In the genomic region with DNA sequence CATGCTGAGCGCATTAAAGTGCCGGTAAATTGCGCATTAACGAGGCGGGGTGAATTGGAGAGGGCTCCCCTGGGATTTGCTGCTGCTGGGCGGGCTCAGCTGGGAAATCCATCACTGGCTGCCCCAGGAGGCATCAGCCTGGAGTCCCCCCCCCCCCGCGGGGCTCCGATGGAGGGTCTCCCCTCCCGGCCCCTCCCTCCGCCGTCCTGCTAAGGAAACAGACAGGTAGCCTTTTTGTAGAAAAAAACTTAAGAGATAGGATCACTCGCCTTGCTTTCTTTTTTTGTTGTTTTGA, we compare ENCODE assay signal across 1 cellular context.
TF ChIP-seq lines count a peak whose summit lies in the region.

No MANE protein-coding gene starts in this region.

TF ChIP-seq in HEK293, 187 proteins besides CTCF, POLR2A, EP300 and RAD21 (continued from another document):
- TF ChIP-seq, protein P1, sequence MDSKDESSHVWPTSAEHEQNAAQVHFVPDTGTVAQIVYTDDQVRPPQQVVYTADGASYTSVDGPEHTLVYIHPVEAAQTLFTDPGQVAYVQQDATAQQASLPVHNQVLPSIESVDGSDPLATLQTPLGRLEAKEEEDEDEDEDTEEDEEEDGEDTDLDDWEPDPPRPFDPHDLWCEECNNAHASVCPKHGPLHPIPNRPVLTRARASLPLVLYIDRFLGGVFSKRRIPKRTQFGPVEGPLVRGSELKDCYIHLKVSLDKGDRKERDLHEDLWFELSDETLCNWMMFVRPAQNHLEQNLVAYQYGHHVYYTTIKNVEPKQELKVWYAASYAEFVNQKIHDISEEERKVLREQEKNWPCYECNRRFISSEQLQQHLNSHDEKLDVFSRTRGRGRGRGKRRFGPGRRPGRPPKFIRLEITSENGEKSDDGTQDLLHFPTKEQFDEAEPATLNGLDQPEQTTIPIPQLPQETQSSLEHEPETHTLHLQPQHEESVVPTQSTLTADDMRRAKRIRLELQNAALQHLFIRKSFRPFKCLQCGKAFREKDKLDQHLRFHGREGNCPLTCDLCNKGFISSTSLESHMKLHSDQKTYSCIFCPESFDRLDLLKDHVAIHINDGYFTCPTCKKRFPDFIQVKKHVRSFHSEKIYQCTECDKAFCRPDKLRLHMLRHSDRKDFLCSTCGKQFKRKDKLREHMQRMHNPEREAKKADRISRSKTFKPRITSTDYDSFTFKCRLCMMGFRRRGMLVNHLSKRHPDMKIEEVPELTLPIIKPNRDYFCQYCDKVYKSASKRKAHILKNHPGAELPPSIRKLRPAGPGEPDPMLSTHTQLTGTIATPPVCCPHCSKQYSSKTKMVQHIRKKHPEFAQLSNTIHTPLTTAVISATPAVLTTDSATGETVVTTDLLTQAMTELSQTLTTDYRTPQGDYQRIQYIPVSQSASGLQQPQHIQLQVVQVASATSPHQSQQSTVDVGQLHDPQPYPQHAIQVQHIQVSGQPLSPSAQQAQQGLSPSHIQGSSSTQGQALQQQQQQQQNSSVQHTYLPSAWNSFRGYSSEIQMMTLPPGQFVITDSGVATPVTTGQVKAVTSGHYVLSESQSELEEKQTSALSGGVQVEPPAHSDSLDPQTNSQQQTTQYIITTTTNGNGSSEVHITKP (tag by site-specific recombination; IDR thresholded peaks at IDR 0.05): no peak
- TF ChIP-seq ZNF623 (tag by site-specific recombination; IDR thresholded peaks at IDR 0.05): no peak
- TF ChIP-seq KLF1 (tag by site-specific recombination; IDR thresholded peaks at IDR 0.05): peak; percentile 92
- 0 out of 2 replicates have a peak, but pooled peaks have one; percentile 23 for TF ChIP-seq ZNF394 (tag by site-specific recombination; IDR thresholded peaks at IDR 0.05; ENCODE audit: borderline replicate concordance)
- TF ChIP-seq, protein P2, sequence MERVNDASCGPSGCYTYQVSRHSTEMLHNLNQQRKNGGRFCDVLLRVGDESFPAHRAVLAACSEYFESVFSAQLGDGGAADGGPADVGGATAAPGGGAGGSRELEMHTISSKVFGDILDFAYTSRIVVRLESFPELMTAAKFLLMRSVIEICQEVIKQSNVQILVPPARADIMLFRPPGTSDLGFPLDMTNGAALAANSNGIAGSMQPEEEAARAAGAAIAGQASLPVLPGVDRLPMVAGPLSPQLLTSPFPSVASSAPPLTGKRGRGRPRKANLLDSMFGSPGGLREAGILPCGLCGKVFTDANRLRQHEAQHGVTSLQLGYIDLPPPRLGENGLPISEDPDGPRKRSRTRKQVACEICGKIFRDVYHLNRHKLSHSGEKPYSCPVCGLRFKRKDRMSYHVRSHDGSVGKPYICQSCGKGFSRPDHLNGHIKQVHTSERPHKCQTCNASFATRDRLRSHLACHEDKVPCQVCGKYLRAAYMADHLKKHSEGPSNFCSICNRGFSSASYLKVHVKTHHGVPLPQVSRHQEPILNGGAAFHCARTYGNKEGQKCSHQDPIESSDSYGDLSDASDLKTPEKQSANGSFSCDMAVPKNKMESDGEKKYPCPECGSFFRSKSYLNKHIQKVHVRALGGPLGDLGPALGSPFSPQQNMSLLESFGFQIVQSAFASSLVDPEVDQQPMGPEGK (tag by site-specific recombination; IDR thresholded peaks at IDR 0.05): 0 out of 2 replicates have a peak, but pooled peaks have one; percentile 3
- TF ChIP-seq ZNF341 (tag by site-specific recombination; IDR thresholded peaks at IDR 0.05; ENCODE audit: low read depth): peak; percentile 70
